Comparison of ENCODE assay signal across 1 cellular context in the genomic region with DNA sequence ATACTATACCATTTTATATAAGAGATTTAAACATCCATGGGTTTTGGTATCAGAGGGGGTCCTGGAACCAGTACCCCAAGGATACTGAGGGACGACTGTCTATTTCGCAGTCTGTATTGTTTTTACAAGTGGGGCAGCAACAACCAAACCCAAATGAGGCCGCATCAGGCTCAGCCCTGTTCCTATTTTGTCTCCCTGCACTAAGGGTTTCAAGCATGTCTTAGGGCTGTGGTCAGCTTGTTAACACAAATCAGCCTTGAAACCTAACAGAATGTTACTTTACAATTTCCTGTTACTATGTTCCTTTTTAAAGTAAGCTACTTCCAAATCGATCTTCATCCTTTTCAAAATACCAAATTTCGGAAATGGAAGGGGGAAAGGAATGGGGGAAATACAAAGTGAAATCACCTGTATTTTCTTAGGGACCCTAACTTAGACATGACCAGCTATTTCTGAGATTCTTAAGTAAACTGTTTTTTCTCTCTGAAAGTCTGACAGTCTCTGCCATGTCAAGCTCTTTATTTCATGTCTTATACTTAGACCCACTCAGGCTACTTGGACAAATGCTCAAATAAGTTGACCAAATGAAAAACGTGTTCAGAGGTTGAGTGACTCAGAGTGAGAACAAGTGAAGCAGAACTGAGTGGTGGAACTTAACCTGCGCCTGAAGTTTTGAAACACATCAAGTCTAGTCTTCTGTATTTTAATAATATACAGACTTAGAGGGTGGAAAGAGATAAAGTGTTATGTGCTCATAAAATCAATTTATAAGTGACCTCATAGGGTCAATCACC.
TF ChIP-seq lines count a peak whose summit lies in the region.

No MANE protein-coding gene starts in this region.

TF ChIP-seq in WTC11, 78 proteins besides CTCF, POLR2A, EP300 and RAD21 (continued from another document):
- TF ChIP-seq, protein P1, sequence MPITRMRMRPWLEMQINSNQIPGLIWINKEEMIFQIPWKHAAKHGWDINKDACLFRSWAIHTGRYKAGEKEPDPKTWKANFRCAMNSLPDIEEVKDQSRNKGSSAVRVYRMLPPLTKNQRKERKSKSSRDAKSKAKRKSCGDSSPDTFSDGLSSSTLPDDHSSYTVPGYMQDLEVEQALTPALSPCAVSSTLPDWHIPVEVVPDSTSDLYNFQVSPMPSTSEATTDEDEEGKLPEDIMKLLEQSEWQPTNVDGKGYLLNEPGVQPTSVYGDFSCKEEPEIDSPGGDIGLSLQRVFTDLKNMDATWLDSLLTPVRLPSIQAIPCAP (CRISPR knock-in tag; IDR thresholded peaks at IDR 0.05) = no peak
